In the genomic region with DNA sequence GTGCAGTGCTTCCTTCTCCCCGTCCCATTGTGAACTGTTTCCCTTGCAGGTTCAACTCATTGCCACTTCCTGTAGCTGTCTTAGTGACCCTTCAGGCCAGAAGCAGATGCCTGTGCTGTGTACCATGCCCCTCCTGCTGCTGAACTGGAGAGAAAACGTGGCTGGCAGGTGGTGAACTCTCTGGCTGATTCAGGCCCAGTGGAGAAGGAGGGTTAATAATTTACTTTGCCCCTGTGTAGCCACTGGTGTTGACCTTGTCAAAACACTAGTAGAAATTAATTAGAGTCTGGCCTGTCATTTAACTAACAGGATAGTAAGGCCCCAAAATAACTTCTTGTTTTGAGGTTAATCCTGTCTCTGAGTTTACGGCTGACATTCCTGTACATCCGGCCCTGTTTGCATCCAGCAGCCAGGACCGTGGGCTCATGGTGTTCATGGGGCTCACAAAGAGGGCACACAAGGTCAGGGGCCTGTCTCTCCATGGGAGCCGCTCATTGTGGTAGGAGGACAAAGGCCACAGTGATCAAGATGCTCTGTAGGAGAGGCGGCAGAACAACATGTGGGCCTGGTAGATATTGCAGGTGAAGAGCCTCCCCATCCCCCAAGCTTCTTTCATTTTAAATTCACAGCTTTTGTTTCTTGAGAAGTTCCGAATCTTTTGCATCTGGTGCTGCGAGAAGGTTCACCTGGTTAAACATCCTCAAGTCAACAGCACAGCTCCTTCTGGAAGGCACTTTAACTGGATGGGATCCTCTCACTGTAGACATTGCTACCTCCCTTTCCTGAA, we compare ENCODE assay signal across 1 cellular context.
TF ChIP-seq lines count a peak whose summit lies in the region.

No MANE protein-coding gene starts in this region.

TF ChIP-seq in HepG2, 621 proteins besides CTCF, POLR2A, EP300 and RAD21 (continued from another document):
- TF ChIP-seq PBX2 (CRISPR knock-in tag; IDR thresholded peaks at IDR 0.05): 0 out of 2 replicates have a peak, but pooled peaks have one; percentile 11
- peak; percentile 99 for TF ChIP-seq RXRA (CRISPR knock-in tag; IDR thresholded peaks at IDR 0.05)
- TF ChIP-seq SIN3B (IDR thresholded peaks at IDR 0.05; ENCODE audit: low read length): no peak
- no peak; the same call in 1 of the 2 replicates for TF ChIP-seq ZNF558 (CRISPR knock-in tag; IDR thresholded peaks at IDR 0.05; ENCODE audit: borderline replicate concordance)
- peak; percentile 81 for TF ChIP-seq NKX3-1 (CRISPR knock-in tag; IDR thresholded peaks at IDR 0.05)
- TF ChIP-seq, protein P1, sequence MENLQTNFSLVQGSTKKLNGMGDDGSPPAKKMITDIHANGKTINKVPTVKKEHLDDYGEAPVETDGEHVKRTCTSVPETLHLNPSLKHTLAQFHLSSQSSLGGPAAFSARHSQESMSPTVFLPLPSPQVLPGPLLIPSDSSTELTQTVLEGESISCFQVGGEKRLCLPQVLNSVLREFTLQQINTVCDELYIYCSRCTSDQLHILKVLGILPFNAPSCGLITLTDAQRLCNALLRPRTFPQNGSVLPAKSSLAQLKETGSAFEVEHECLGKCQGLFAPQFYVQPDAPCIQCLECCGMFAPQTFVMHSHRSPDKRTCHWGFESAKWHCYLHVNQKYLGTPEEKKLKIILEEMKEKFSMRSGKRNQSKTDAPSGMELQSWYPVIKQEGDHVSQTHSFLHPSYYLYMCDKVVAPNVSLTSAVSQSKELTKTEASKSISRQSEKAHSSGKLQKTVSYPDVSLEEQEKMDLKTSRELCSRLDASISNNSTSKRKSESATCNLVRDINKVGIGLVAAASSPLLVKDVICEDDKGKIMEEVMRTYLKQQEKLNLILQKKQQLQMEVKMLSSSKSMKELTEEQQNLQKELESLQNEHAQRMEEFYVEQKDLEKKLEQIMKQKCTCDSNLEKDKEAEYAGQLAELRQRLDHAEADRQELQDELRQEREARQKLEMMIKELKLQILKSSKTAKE (CRISPR knock-in tag; IDR thresholded peaks at IDR 0.05; ENCODE audit: borderline replicate concordance): peak; percentile 84; the same call in 1 of the 2 replicates
- peak; percentile 57 for TF ChIP-seq FOXK2 (IDR thresholded peaks at IDR 0.05)
- peak; percentile 13 for TF ChIP-seq SSRP1 (CRISPR knock-in tag; IDR thresholded peaks at IDR 0.05)
- peak; percentile 70; the same call in 1 of the 2 replicates for TF ChIP-seq HOXA3 (CRISPR knock-in tag; IDR thresholded peaks at IDR 0.05)
- peak; percentile 84; the same call in 1 of the 2 replicates for TF ChIP-seq ARHGAP35 (CRISPR knock-in tag; IDR thresholded peaks at IDR 0.05; ENCODE audit: borderline replicate concordance)
- no peak for TF ChIP-seq IKZF1 (IDR thresholded peaks at IDR 0.05)
- peak; percentile 71; the same call in 1 of the 2 replicates for TF ChIP-seq TAF1 (CRISPR knock-in tag; IDR thresholded peaks at IDR 0.05)
- peak; percentile 87; the same call in 1 of the 2 replicates for TF ChIP-seq ZIK1 (CRISPR knock-in tag; IDR thresholded peaks at IDR 0.05; ENCODE audit: borderline replicate concordance, low read depth)
- TF ChIP-seq ATF7-NPFF (CRISPR knock-in tag; IDR thresholded peaks at IDR 0.05; ENCODE audit: low read depth): peak; percentile 67; the same call in 1 of the 2 replicates
- no peak for TF ChIP-seq CC2D1A (CRISPR knock-in tag; IDR thresholded peaks at IDR 0.05)
- peak; percentile 28; the same call in 1 of the 2 replicates for TF ChIP-seq DNMT1 (CRISPR knock-in tag; IDR thresholded peaks at IDR 0.05)
- TF ChIP-seq ESRRA (CRISPR knock-in tag; IDR thresholded peaks at IDR 0.05; ENCODE audit: low read depth): peak; percentile 95
- peak; percentile 55; the same call in 1 of the 2 replicates for TF ChIP-seq THAP9 (CRISPR knock-in tag; IDR thresholded peaks at IDR 0.05; ENCODE audit: borderline replicate concordance)
- TF ChIP-seq ZNF709 (CRISPR knock-in tag; IDR thresholded peaks at IDR 0.05): peak; percentile 93
- no peak for TF ChIP-seq HNRNPH1 (optimal IDR thresholded peaks at IDR 0.05; ENCODE audit: low read depth, low read length)
- TF ChIP-seq TOPORS (CRISPR knock-in tag; IDR thresholded peaks at IDR 0.05): no peak
- no peak for TF ChIP-seq AKAP8 (CRISPR knock-in tag; IDR thresholded peaks at IDR 0.05)
